Comparison of ENCODE assay signal across 9 cellular contexts in the genomic region with DNA sequence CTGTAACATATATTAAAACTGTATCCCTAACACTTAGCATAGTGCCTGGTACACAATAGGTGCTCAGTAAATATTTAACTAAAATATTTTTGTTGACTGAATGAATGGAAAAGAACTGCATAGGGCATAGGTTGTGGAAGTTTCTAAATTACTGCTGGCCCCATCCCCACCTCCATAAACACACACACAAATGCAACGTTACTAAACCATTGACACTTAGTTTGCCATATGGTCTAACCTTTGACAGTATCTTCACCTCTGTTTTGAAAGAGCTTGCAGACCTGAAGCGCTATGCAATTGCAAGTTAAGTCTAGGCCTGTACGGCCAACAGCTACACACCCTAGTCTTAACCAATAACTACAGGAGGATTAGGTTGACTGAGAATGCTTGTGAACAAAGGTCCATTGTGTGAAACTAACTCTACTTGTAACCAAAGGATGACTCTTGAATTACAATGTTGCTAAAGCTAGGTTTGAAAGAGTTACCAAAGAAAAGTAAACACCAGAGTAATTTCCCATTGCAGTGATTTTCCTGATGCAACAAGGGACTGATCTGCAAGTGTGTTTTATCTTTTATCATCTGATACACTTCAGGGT. TPM values are rescaled to one million over a fixed set of nuclear protein-coding genes. Genes with fewer than 3 reads are reported as not detected.
DNase-seq lines count a peak whose midpoint lies in the region; ATAC-seq, FAIRE-seq and TF ChIP-seq lines count a peak whose summit lies in the region.
"Had no signal": no experiment of that assay in that cellular context is flagged by ENCODE, and none has a peak within 500 bp of the region (broad histone marks: within the 10 kb centered on the region; RNA-seq: fewer than 3 reads in every experiment).

No MANE protein-coding gene starts in this region.

- TF ChIP-seq POLR2A in Peyer's patch (IDR thresholded peaks at IDR 0.05): no peak

- peaks cover 7% of the 10 kb centered on the region in 2 experiments for H3K9me3 Mint-ChIP-seq in H9

- H4K20me1 ChIP-seq in H9 (ENCODE audit: control insufficient read depth, insufficient read depth, insufficient read length) (no peaks in the 10 kb centered on the region), OCI-LY7 (ENCODE audit: insufficient read depth, low read length) (no peaks in the 10 kb centered on the region)

- no peak overlapping the region for H3K9ac ChIP-seq in H9 (ENCODE audit: extremely low read depth, insufficient read length, low read length)

- no peak overlapping the region for H2BK20ac ChIP-seq in H9 (ENCODE audit: low read depth, low read length, poor library complexity, severe bottlenecking)

- CTCF ChIA-PET in OCI-LY7 (lab: Charles Lee; ENCODE audit: unreplicated experiment): no interaction called here

- no peak overlapping the region for H4K5ac ChIP-seq in H9 (ENCODE audit: insufficient read length, low read depth, low read length)

- no peak overlapping the region for H4K91ac ChIP-seq in H9 (ENCODE audit: insufficient read length, low read depth, low read length)

- H3K36me3 ChIP-seq in Peyer's patch: no peaks in the 10 kb centered on the region
- H3K36me3 ChIP-seq in OCI-LY7 (ENCODE audit: insufficient read depth, low read length): no peaks in the 10 kb centered on the region

- peak overlapping the region; percentile 67 to 73 for H3K4me3 Mint-ChIP-seq in H9

- BruUV-seq in OCI-LY7 (replicated peaks; lab: Mats Ljungman, UMichigan): no TSS peak

- H3T11ph ChIP-seq in H9 (ENCODE audit: low read length): no peak overlapping the region

- H2AFZ ChIP-seq in H9 (ENCODE audit: low read length) (no peak overlapping the region), OCI-LY7 (ENCODE audit: low read length) (no peak overlapping the region)

- no peak overlapping the region for H3K18ac ChIP-seq in H9 (ENCODE audit: insufficient read length, low read depth, low read length)

- H3K79me1 ChIP-seq in H9 (ENCODE audit: insufficient read depth, low read depth, low read length, poor library complexity, severe bottlenecking): no peaks in the 10 kb centered on the region

- no peak overlapping the region for H3K14ac ChIP-seq in H9 (ENCODE audit: insufficient read depth, low read length)

- WGBS in H9 (ENCODE audit: extremely low coverage, insufficient read length, low lambda C conversion rate): no CpG with 5 or more reads among the region's 3 CpGs

- intact Hi-C loops in OCI-LY7 (cut with micrococcal nuclease; ENCODE audit: unreplicated experiment): loop anchor here (10.0 kb wide), 2 partner anchors 596 to 1956 kb away; partner anchors contain the start of gene KLRK1

- H3K27me3 Mint-ChIP-seq in H9 (ENCODE audit: low read depth): peaks cover 4% of the 10 kb centered on the region; the same call in 1 of the 2 replicates

- no peaks in the 10 kb centered on the region for H3K9me2 ChIP-seq in OCI-LY7 (ENCODE audit: insufficient read depth, low read length)

- no peaks in the 10 kb centered on the region for H3K27me3 ChIP-seq in H9 (ENCODE audit: insufficient read depth, low read length)
- H3K27me3 ChIP-seq in Peyer's patch: no peaks in the 10 kb centered on the region

- no peaks in the 10 kb centered on the region for H3K79me2 ChIP-seq in H9 (ENCODE audit: insufficient read depth, low read length)
- H3K79me2 ChIP-seq in OCI-LY7 (ENCODE audit: insufficient read depth, low read depth, low read length): no peaks in the 10 kb centered on the region

- peaks cover 24 to 32% of the 10 kb centered on the region in 2 experiments for H3K4me1 Mint-ChIP-seq in H9

- POLR2A ChIA-PET in OCI-LY7 (lab: Charles Lee): interaction anchor here (0.6 kb wide), 1 partner anchor 340 kb away, joined by 5 read pairs; no protein-coding TSS in a partner anchor

- H3K9me3 ChIP-seq in H9 (ENCODE audit: control insufficient read depth, low read depth, low read length): no peaks in the 10 kb centered on the region
- H3K9me3 ChIP-seq in Peyer's patch: no peaks in the 10 kb centered on the region
- no peaks in the 10 kb centered on the region for H3K9me3 ChIP-seq in OCI-LY7 (ENCODE audit: low read length)

- TF ChIP-seq CTCF in H9 (conservative IDR thresholded peaks at IDR 0.05) (no peak), Peyer's patch (IDR thresholded peaks at IDR 0.05) (no peak), OCI-LY7 (conservative IDR thresholded peaks at IDR 0.05; ENCODE audit: low read length) (no peak)

- no peak overlapping the region for H4K8ac ChIP-seq in H9 (replicated peaks; ENCODE audit: insufficient read length, low read depth, low read length)

- H3K23me2 ChIP-seq in H9 (ENCODE audit: insufficient read length, low read depth, low read length, poor library complexity, severe bottlenecking): no peaks in the 10 kb centered on the region

- H2BK120ac ChIP-seq in H9 (ENCODE audit: low read depth, low read length, poor library complexity, severe bottlenecking): no peak overlapping the region

- H3K4me1 ChIP-seq in H9 (ENCODE audit: insufficient read depth, low read length) (no peaks in the 10 kb centered on the region), Peyer's patch (peaks cover 3 to 9% (median 6%) of the 10 kb centered on the region in 4 donors), OCI-LY7 (ENCODE audit: insufficient read depth, low read length, poor library complexity, severe bottlenecking) (no peaks in the 10 kb centered on the region)

- ATAC-seq in esophagus mucosa: peak; percentile 96

- H3K56ac ChIP-seq in H9 (ENCODE audit: insufficient read length, low read depth, low read length): no peak overlapping the region

- FAIRE-seq in RCC 7860 (lab: Jason Lieb, UNC): no peak

- no peak overlapping the region for H2BK15ac ChIP-seq in H9 (ENCODE audit: low read depth, low read length)

- no peak overlapping the region for H3K4ac ChIP-seq in H9 (ENCODE audit: low read depth, low read length)

- no peak overlapping the region for H2AK5ac ChIP-seq in H9 (ENCODE audit: insufficient read length, low read length)

- no peak overlapping the region for H2BK5ac ChIP-seq in H9 (ENCODE audit: insufficient read length, low read length)

- H2BK12ac ChIP-seq in H9 (ENCODE audit: insufficient read length, low read depth, low read length): no peak overlapping the region

- DNase-seq in H9 (no peak), Peyer's patch (peak in 1 of 3 donors; percentile 50), renal cortical epithelial cell (ENCODE audit: low read depth) (peak; percentile 86), OCI-LY7 (ENCODE audit: low spot score) (no peak), NCI-H82 treated with DMSO at 0.1 percent for 48 hours (lab: John Stamatoyannopoulos, UW; ENCODE audit: unreplicated experiment) (no peak), HPDE6-E6E7 (ENCODE audit: extremely low spot score) (no peak), RCC 7860 (ENCODE audit: low spot score) (no peak)
- DNase-seq: SW 1271 had no signal

- H3K4me2 ChIP-seq in H9 (ENCODE audit: insufficient read depth, insufficient read length, low read length) (no peak overlapping the region), OCI-LY7 (ENCODE audit: low read length) (no peak overlapping the region)

- no peak overlapping the region for H3K23ac ChIP-seq in H9 (ENCODE audit: insufficient read length, low read depth, low read length)

- no peak overlapping the region for H3K27ac ChIP-seq in H9 (ENCODE audit: insufficient read length, low read depth, low read length)
- H3K27ac ChIP-seq in Peyer's patch: peak overlapping the region in 3 of 4 donors; percentile 7 to 87 (median 87)
- H3K27ac ChIP-seq in OCI-LY7 (ENCODE audit: low read depth, low read length, poor library complexity, severe bottlenecking): no peak overlapping the region

- peak overlapping the region in 1 of 4 donors; percentile 78 for H3K4me3 ChIP-seq in Peyer's patch
- no peak overlapping the region for H3K4me3 ChIP-seq in OCI-LY7 (ENCODE audit: low read depth, low read length, poor library complexity, severe bottlenecking)

- H3K36me3 Mint-ChIP-seq in H9 (ENCODE audit: insufficient read depth in 1 of 3, low read depth in 3 of 3): peaks cover 2 to 13% (median 9%) of the 10 kb centered on the region in 3 experiments; a peak in 5 of 7 replicates

- peak overlapping the region in 1 of 3 experiments; percentile 37; a peak in 2 of 7 replicates for H3K27ac Mint-ChIP-seq in H9

RNA-seq across cellular contexts. Expression of gene MANSC1, which starts 0.9 kb away (rescaled TPM):
- total RNA-seq in H9 (2021): 9.1 and 9.8 TPM in 2 replicates
- total RNA-seq in Peyer's patch: 10 to 100 TPM in 3 of 4 donors, not detected in 1; 10.8 to 24.0 (median 15.1) TPM
- total RNA-seq in esophagus mucosa: 47.8 TPM
- 0.35 and 1.8 TPM in 2 replicates for total RNA-seq in renal cortical epithelial cell
- not detected in 2 replicates for total RNA-seq in OCI-LY7 (2014; rRNA removed; shearing (Covaris generic))
- 0.17 TPM in 1 of 2 replicates, not detected in the other for total RNA-seq in OCI-LY7 (2022)

RNA-seq across cellular contexts. Expression of gene BORCS5, which starts 5.9 kb away (rescaled TPM):
- total RNA-seq in H9 (2021): 13.4 and 13.9 TPM in 2 replicates
- total RNA-seq in Peyer's patch: 10 to 100 TPM in 3 of 4 donors, 1 to 10 TPM in 1; 8.3 to 22.7 (median 15.3) TPM
- total RNA-seq in esophagus mucosa: 17.9 TPM
- total RNA-seq in renal cortical epithelial cell: 10.0 and 12.0 TPM in 2 replicates
- 9.6 and 10.4 TPM in 2 replicates for total RNA-seq in OCI-LY7 (2014; rRNA removed; shearing (Covaris generic))
- total RNA-seq in OCI-LY7 (2022): 22.9 and 25.3 TPM in 2 replicates

Comparison
In these comparisons a context has a peak if more than half of its experiments do, and no peak if none do; other contexts are left out.
1. H3K27ac ChIP-seq: peak in Peyer's patch (3 of 4); none in H9 (single experiment) and OCI-LY7 (single experiment).